ENCODE assay signal across 37 cellular contexts in genomic region chr13:33051632-33052031, GRCh38. TPM values are rescaled to one million over a fixed set of nuclear protein-coding genes. Genes with fewer than 3 reads are reported as not detected.
DNase-seq lines count a peak whose midpoint lies in the region; ATAC-seq and TF ChIP-seq lines count a peak whose summit lies in the region.
"Had no signal": no experiment of that assay in that cellular context is flagged by ENCODE, and none has a peak within 500 bp of the region (broad histone marks: within the 10 kb centered on the region; RNA-seq: fewer than 3 reads in every experiment).

No MANE protein-coding gene starts in this region.

- H3K4me3 ChIP-seq in uterus: no peak overlapping the region
- H3K4me3 ChIP-seq: adrenal gland, left ventricle myocardium inferior, neural progenitor cell, pancreas, Peyer's patch, right atrium auricular region, testis had no signal

- peak overlapping the region in 1 of 7 donors; percentile 23 for H3K27ac Mint-ChIP-seq in CD14-positive monocyte
- H3K27ac Mint-ChIP-seq: activated CD4-positive, alpha-beta memory T cell treated with anti-CD3 and anti-CD28 coated beads for 36 hours; activated naive CD4-positive, alpha-beta T cell treated with anti-CD3 and anti-CD28 coated beads, Interleukin-2, amount 10 ng/mL, durations not matched to agents 7 days and 5 days; activated T-helper 1 cell treated with anti-CD3 and anti-CD28 coated beads, Interleukin-12 subunit alpha, Interleukin-12 subunit beta, Interleukin-2, Interleukin-4 antibody, amounts not matched to agents 30 ng/mL and 10 ng/mL and 1 ng/mL, durations not matched to agents 14 hours and 24 hours and 36 hours; CD8-positive, alpha-beta memory T cell; effector memory CD8-positive, alpha-beta T cell; neural progenitor cell; stimulated activated naive CD8-positive, alpha-beta T cell treated with anti-CD3 and anti-CD28 coated beads, Interleukin-15, Interleukin-2, amounts not matched to agents 100 ng/mL and 50 ng/mL, for 24 hours had no signal

- no peaks in the 10 kb centered on the region for H3K9me3 ChIP-seq in uterus
- H3K9me3 ChIP-seq: adrenal gland, left ventricle myocardium inferior, pancreas, Peyer's patch, right atrium auricular region, testis had no signal

- no peaks in the 10 kb centered on the region for H3K4me1 ChIP-seq in uterus
- H3K4me1 ChIP-seq: neural progenitor cell, pancreas, Peyer's patch, right atrium auricular region, testis had no signal

- no peak for TF ChIP-seq CTCF in uterus (IDR thresholded peaks at IDR 0.05)
- TF ChIP-seq CTCF in CD14-positive monocyte (IDR thresholded peaks at IDR 0.05): no peak

- peaks cover 0 to 4% (median 1%) of the 10 kb centered on the region in 3 donors for H3K27me3 Mint-ChIP-seq in CD14-positive monocyte (ENCODE audit: low read depth in 3 of 3)

- no peaks in the 10 kb centered on the region for H3K27me3 ChIP-seq in uterus
- H3K27me3 ChIP-seq: adrenal gland, neural progenitor cell, pancreas, Peyer's patch, right atrium auricular region, testis had no signal

- no peak overlapping the region for H3K4me3 Mint-ChIP-seq in CD14-positive monocyte
- H3K4me3 Mint-ChIP-seq: activated CD4-positive, alpha-beta memory T cell treated with anti-CD3 and anti-CD28 coated beads for 36 hours; activated naive CD4-positive, alpha-beta T cell treated with anti-CD3 and anti-CD28 coated beads, Interleukin-2, amount 10 ng/mL, durations not matched to agents 7 days and 5 days; activated T-helper 1 cell treated with anti-CD3 and anti-CD28 coated beads, Interleukin-12 subunit alpha, Interleukin-12 subunit beta, Interleukin-2, Interleukin-4 antibody, amounts not matched to agents 30 ng/mL and 10 ng/mL and 1 ng/mL, durations not matched to agents 14 hours and 24 hours and 36 hours; CD8-positive, alpha-beta memory T cell; effector memory CD8-positive, alpha-beta T cell; neural progenitor cell; stimulated activated naive CD8-positive, alpha-beta T cell treated with anti-CD3 and anti-CD28 coated beads, Interleukin-15, Interleukin-2, amounts not matched to agents 100 ng/mL and 50 ng/mL, for 24 hours had no signal

- H3K9me3 Mint-ChIP-seq in CD14-positive monocyte: peaks cover 0 to 2% (median 1%) of the 10 kb centered on the region in 7 donors
- H3K9me3 Mint-ChIP-seq: activated CD4-positive, alpha-beta memory T cell treated with anti-CD3 and anti-CD28 coated beads for 36 hours; activated naive CD4-positive, alpha-beta T cell treated with anti-CD3 and anti-CD28 coated beads, Interleukin-2, amount 10 ng/mL, durations not matched to agents 7 days and 5 days; activated T-helper 1 cell treated with anti-CD3 and anti-CD28 coated beads, Interleukin-12 subunit alpha, Interleukin-12 subunit beta, Interleukin-2, Interleukin-4 antibody, amounts not matched to agents 30 ng/mL and 10 ng/mL and 1 ng/mL, durations not matched to agents 14 hours and 24 hours and 36 hours; CD8-positive, alpha-beta memory T cell; effector memory CD8-positive, alpha-beta T cell; neural progenitor cell; stimulated activated naive CD8-positive, alpha-beta T cell treated with anti-CD3 and anti-CD28 coated beads, Interleukin-15, Interleukin-2, amounts not matched to agents 100 ng/mL and 50 ng/mL, for 24 hours had no signal

- TF ChIP-seq POLR2A in uterus (IDR thresholded peaks at IDR 0.05): no peak

- peaks cover 0 to 5% of the 10 kb centered on the region in 2 donors for H3K36me3 Mint-ChIP-seq in CD14-positive monocyte
- H3K36me3 Mint-ChIP-seq: activated CD4-positive, alpha-beta memory T cell treated with anti-CD3 and anti-CD28 coated beads for 36 hours; activated naive CD4-positive, alpha-beta T cell treated with anti-CD3 and anti-CD28 coated beads, Interleukin-2, amount 10 ng/mL, durations not matched to agents 7 days and 5 days; CD8-positive, alpha-beta memory T cell; neural progenitor cell had no signal

- DNase-seq in uterus (no peak), CD14-positive monocyte (ENCODE audit: low spot score) (no peak)
- DNase-seq: activated CD4-positive, alpha-beta memory T cell treated with anti-CD3 and anti-CD28 coated beads for 36 hours; activated CD4-positive, CD25-positive, alpha-beta regulatory T cell treated with anti-CD3 and anti-CD28 coated beads, Interleukin-2, amount 50 U/mL, for 72 hours; activated naive CD4-positive, alpha-beta T cell treated with anti-CD3 and anti-CD28 coated beads, Interleukin-2, amount 10 ng/mL, durations not matched to agents 7 days and 5 days; adrenal gland; CD8-positive, alpha-beta memory T cell; central memory CD4-positive, alpha-beta T cell; cortex of kidney; effector memory CD8-positive, alpha-beta T cell; erythroblast; glutamatergic neuron; islet precursor cell; left ventricle myocardium inferior; mesenchymal stem cell; NCI-H1105; NCI-H187; NCI-H2171; NCI-H82; pancreas; Peyer's patch; SHP77; stimulated activated CD8-positive, alpha-beta memory T cell treated with anti-CD3 and anti-CD28 coated beads, Interleukin-4, amount 100 ng/mL, for 48 hours; T-helper 2 cell; testis had no signal

- ATAC-seq in GM18520 (IDR thresholded peaks at IDR 0.05; ENCODE audit: unreplicated experiment): peak; percentile 92
- peak; percentile 63 for ATAC-seq in HG02678 (IDR thresholded peaks at IDR 0.05; ENCODE audit: unreplicated experiment)
- peak; percentile 64 for ATAC-seq in HG03571 (IDR thresholded peaks at IDR 0.05; ENCODE audit: unreplicated experiment)
- ATAC-seq in GM18519 (IDR thresholded peaks at IDR 0.05; ENCODE audit: low FRiP score, unreplicated experiment): no peak
- ATAC-seq in GM18861 (IDR thresholded peaks at IDR 0.05; ENCODE audit: unreplicated experiment): no peak
- ATAC-seq: effector memory CD8-positive, alpha-beta T cell; HCT116; pancreas had no signal

- no peaks in the 10 kb centered on the region for H3K4me1 Mint-ChIP-seq in CD14-positive monocyte
- H3K4me1 Mint-ChIP-seq: activated naive CD4-positive, alpha-beta T cell treated with anti-CD3 and anti-CD28 coated beads, Interleukin-2, amount 10 ng/mL, durations not matched to agents 7 days and 5 days; CD8-positive, alpha-beta memory T cell; neural progenitor cell had no signal

- H3K36me3 ChIP-seq in uterus: no peaks in the 10 kb centered on the region
- H3K36me3 ChIP-seq: adrenal gland, left ventricle myocardium inferior, neural progenitor cell, pancreas, Peyer's patch, right atrium auricular region had no signal

- peak overlapping the region; percentile 72 to 79 for H3K27ac ChIP-seq in uterus
- H3K27ac ChIP-seq: adrenal gland, left ventricle myocardium inferior, neural progenitor cell, pancreas, Peyer's patch, testis had no signal

- intact Hi-C loops in uterus (cut with DNase I; ENCODE audit: low total_unique reads): no loop called here
- intact Hi-C loops in CD14-positive monocyte (cut with micrococcal nuclease): no loop called here

RNA-seq across cellular contexts. Expression of gene KL, which starts 35.4 kb away (rescaled TPM):
- 1 to 10 TPM; 2.6 to 6.9 (median 5.1) TPM for total RNA-seq in uterus
- 1 to 10 TPM in 1 of 2 donors, under 1 TPM in 1; 0.75 to 1.4 TPM for polyA plus RNA-seq in CD14-positive monocyte
- total RNA-seq: HT-29, MCF 10A had no signal
- polyA plus RNA-seq: CD8-positive, alpha-beta memory T cell had no signal

Comparison
In these comparisons a context has a peak if more than half of its experiments do, and no peak if none do; other contexts are left out.
1. ATAC-seq: peak in GM18520 (single experiment), HG02678 (single experiment) and HG03571 (single experiment); none in GM18519 (single experiment) and GM18861 (single experiment).